In the genomic region with DNA sequence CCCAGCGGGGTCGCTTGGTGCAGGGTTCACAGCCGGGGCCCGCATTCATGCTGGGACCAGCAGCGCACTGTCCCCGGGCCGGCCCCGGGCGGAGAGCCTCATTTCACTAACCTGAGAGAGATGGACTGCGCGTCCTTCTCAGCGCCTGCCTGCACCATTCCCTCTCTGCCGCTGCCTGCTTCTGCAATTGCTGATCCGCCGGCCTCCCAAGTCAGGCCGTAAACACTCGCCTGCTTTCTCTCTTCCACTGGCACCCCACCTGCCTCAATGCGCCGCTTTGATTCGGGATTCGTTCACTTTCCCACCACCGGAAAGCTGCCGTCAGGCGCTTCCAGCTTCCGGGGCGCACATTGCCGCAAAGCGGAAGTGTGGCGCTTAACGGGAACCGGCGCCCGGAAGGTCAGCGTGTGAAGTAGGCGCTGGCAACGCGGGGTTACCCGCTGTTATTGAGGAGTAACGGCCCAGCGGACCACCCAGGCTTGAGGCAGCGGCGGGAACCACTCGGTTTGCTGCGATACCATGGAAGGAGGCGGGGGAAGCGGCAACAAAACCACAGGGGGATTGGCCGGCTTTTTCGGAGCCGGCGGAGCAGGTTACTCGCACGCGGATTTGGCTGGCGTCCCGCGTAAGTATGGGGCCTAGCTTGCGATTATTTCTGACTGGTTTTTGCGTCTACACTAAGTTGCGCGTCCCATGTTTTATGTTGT, we compare ENCODE assay signal across 1 cellular context.
TF ChIP-seq lines count a peak whose summit lies in the region.
"Not testable (repeated sequence)": the region's sequence is repeated elsewhere in the genome, so short reads cannot be mapped to it uniquely, and the experiment has no call there.

A gene with protein sequence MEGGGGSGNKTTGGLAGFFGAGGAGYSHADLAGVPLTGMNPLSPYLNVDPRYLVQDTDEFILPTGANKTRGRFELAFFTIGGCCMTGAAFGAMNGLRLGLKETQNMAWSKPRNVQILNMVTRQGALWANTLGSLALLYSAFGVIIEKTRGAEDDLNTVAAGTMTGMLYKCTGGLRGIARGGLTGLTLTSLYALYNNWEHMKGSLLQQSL (plus strand): TSS at position 384 of the 707 bp plus-strand sequence. CDS start 136 bp downstream, at position 520.

TF ChIP-seq in HepG2, 621 proteins besides CTCF, POLR2A, EP300 and RAD21 (continued from another document and continues in another):
- TF ChIP-seq ZNF709 (CRISPR knock-in tag; IDR thresholded peaks at IDR 0.05) (0 out of 2 replicates have a peak, but pooled peaks have one; percentile 39), ZKSCAN8 (CRISPR knock-in tag; IDR thresholded peaks at IDR 0.05; ENCODE audit: borderline replicate concordance) (0 out of 2 replicates have a peak, but pooled peaks have one; percentile 25), ZMAT3 (CRISPR knock-in tag; conservative IDR thresholded peaks at IDR 0.05) (0 out of 2 replicates have a peak, but pooled peaks have one; percentile 40), ZNF337 (CRISPR knock-in tag; IDR thresholded peaks at IDR 0.05; ENCODE audit: borderline replicate concordance, low read depth) (peak; percentile 31; the same call in 1 of the 2 replicates), CREM (IDR thresholded peaks at IDR 0.05) (peak; percentile 68), KDM5A (IDR thresholded peaks at IDR 0.05; ENCODE audit: borderline replicate concordance, low read length) (peak; percentile 79; the same call in 1 of the 2 replicates), REL (CRISPR knock-in tag; conservative IDR thresholded peaks at IDR 0.05) (peak; percentile 84), ZNF331 (CRISPR knock-in tag; IDR thresholded peaks at IDR 0.05) (peak; percentile 50; the same call in 1 of the 2 replicates), YEATS2 (CRISPR knock-in tag; IDR thresholded peaks at IDR 0.05; ENCODE audit: borderline replicate concordance) (peak; percentile 95), HES4 (CRISPR knock-in tag; IDR thresholded peaks at IDR 0.05; ENCODE audit: borderline replicate concordance) (peak; percentile 49; the same call in 1 of the 2 replicates), ZNF607 (CRISPR knock-in tag; IDR thresholded peaks at IDR 0.05; ENCODE audit: borderline replicate concordance) (peak; percentile 28; the same call in 1 of the 2 replicates), ZNF350 (CRISPR knock-in tag; IDR thresholded peaks at IDR 0.05; ENCODE audit: borderline replicate concordance, low read depth) (peak; percentile 92), ZNF577 (CRISPR knock-in tag; IDR thresholded peaks at IDR 0.05; ENCODE audit: borderline replicate concordance, low read depth) (0 out of 2 replicates have a peak, but pooled peaks have one; percentile 43), ZNF816 (CRISPR knock-in tag; IDR thresholded peaks at IDR 0.05; ENCODE audit: borderline replicate concordance) (0 out of 2 replicates have a peak, but pooled peaks have one; percentile 27), TBX3 (IDR thresholded peaks at IDR 0.05; ENCODE audit: borderline replicate concordance) (0 out of 2 replicates have a peak, but pooled peaks have one; percentile 47), JUND (CRISPR knock-in tag; IDR thresholded peaks at IDR 0.05) (0 out of 2 replicates have a peak, but pooled peaks have one; percentile 15), ZNF558 (CRISPR knock-in tag; IDR thresholded peaks at IDR 0.05; ENCODE audit: borderline replicate concordance) (peak; percentile 80; the same call in 1 of the 2 replicates), ETV5 (CRISPR knock-in tag; IDR thresholded peaks at IDR 0.05; ENCODE audit: borderline replicate concordance) (peak; percentile 90), SMAD1 (CRISPR knock-in tag; IDR thresholded peaks at IDR 0.05; ENCODE audit: borderline replicate concordance, low read depth) (0 out of 2 replicates have a peak, but pooled peaks have one; percentile 43), HOXA5 (CRISPR knock-in tag; IDR thresholded peaks at IDR 0.05) (peak; percentile 64), KLF11 (CRISPR knock-in tag; IDR thresholded peaks at IDR 0.05) (0 out of 2 replicates have a peak, but pooled peaks have one; percentile 34), TARDBP (CRISPR knock-in tag; IDR thresholded peaks at IDR 0.05) (peak; percentile 69)
- TF ChIP-seq, protein P1, sequence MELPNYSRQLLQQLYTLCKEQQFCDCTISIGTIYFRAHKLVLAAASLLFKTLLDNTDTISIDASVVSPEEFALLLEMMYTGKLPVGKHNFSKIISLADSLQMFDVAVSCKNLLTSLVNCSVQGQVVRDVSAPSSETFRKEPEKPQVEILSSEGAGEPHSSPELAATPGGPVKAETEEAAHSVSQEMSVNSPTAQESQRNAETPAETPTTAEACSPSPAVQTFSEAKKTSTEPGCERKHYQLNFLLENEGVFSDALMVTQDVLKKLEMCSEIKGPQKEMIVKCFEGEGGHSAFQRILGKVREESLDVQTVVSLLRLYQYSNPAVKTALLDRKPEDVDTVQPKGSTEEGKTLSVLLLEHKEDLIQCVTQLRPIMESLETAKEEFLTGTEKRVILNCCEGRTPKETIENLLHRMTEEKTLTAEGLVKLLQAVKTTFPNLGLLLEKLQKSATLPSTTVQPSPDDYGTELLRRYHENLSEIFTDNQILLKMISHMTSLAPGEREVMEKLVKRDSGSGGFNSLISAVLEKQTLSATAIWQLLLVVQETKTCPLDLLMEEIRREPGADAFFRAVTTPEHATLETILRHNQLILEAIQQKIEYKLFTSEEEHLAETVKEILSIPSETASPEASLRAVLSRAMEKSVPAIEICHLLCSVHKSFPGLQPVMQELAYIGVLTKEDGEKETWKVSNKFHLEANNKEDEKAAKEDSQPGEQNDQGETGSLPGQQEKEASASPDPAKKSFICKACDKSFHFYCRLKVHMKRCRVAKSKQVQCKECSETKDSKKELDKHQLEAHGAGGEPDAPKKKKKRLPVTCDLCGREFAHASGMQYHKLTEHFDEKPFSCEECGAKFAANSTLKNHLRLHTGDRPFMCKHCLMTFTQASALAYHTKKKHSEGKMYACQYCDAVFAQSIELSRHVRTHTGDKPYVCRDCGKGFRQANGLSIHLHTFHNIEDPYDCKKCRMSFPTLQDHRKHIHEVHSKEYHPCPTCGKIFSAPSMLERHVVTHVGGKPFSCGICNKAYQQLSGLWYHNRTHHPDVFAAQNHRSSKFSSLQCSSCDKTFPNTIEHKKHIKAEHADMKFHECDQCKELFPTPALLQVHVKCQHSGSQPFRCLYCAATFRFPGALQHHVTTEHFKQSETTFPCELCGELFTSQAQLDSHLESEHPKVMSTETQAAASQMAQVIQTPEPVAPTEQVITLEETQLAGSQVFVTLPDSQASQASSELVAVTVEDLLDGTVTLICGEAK (IDR thresholded peaks at IDR 0.05) = peak; percentile 71
- TF ChIP-seq, protein P1 (CRISPR knock-in tag; IDR thresholded peaks at IDR 0.05) = peak; percentile 29; the same call in 1 of the 2 replicates
- TF ChIP-seq, protein P2, sequence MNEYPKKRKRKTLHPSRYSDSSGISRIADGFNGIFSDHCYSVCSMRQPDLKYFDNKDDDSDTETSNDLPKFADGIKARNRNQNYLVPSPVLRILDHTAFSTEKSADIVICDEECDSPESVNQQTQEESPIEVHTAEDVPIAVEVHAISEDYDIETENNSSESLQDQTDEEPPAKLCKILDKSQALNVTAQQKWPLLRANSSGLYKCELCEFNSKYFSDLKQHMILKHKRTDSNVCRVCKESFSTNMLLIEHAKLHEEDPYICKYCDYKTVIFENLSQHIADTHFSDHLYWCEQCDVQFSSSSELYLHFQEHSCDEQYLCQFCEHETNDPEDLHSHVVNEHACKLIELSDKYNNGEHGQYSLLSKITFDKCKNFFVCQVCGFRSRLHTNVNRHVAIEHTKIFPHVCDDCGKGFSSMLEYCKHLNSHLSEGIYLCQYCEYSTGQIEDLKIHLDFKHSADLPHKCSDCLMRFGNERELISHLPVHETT (CRISPR knock-in tag; conservative IDR thresholded peaks at IDR 0.05) = peak; percentile 81; the same call in 1 of the 2 replicates
- TF ChIP-seq CREM (CRISPR knock-in tag; IDR thresholded peaks at IDR 0.05) = not testable (repeated sequence)
- TF ChIP-seq, protein P3, sequence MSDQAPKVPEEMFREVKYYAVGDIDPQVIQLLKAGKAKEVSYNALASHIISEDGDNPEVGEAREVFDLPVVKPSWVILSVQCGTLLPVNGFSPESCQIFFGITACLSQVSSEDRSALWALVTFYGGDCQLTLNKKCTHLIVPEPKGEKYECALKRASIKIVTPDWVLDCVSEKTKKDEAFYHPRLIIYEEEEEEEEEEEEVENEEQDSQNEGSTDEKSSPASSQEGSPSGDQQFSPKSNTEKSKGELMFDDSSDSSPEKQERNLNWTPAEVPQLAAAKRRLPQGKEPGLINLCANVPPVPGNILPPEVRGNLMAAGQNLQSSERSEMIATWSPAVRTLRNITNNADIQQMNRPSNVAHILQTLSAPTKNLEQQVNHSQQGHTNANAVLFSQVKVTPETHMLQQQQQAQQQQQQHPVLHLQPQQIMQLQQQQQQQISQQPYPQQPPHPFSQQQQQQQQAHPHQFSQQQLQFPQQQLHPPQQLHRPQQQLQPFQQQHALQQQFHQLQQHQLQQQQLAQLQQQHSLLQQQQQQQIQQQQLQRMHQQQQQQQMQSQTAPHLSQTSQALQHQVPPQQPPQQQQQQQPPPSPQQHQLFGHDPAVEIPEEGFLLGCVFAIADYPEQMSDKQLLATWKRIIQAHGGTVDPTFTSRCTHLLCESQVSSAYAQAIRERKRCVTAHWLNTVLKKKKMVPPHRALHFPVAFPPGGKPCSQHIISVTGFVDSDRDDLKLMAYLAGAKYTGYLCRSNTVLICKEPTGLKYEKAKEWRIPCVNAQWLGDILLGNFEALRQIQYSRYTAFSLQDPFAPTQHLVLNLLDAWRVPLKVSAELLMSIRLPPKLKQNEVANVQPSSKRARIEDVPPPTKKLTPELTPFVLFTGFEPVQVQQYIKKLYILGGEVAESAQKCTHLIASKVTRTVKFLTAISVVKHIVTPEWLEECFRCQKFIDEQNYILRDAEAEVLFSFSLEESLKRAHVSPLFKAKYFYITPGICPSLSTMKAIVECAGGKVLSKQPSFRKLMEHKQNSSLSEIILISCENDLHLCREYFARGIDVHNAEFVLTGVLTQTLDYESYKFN (CRISPR knock-in tag; conservative IDR thresholded peaks at IDR 0.05) = peak; percentile 38; the same call in 1 of the 2 replicates
- TF ChIP-seq, protein P4, sequence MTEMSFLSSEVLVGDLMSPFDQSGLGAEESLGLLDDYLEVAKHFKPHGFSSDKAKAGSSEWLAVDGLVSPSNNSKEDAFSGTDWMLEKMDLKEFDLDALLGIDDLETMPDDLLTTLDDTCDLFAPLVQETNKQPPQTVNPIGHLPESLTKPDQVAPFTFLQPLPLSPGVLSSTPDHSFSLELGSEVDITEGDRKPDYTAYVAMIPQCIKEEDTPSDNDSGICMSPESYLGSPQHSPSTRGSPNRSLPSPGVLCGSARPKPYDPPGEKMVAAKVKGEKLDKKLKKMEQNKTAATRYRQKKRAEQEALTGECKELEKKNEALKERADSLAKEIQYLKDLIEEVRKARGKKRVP (CRISPR knock-in tag; IDR thresholded peaks at IDR 0.05) = peak in 1 of 2 experiments; percentile 62; a peak in 1 of 4 replicates
- TF ChIP-seq, protein P5, sequence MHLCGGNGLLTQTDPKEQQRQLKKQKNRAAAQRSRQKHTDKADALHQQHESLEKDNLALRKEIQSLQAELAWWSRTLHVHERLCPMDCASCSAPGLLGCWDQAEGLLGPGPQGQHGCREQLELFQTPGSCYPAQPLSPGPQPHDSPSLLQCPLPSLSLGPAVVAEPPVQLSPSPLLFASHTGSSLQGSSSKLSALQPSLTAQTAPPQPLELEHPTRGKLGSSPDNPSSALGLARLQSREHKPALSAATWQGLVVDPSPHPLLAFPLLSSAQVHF (CRISPR knock-in tag; IDR thresholded peaks at IDR 0.05) = 0 out of 2 replicates have a peak, but pooled peaks have one; percentile 58
- TF ChIP-seq, protein P6, sequence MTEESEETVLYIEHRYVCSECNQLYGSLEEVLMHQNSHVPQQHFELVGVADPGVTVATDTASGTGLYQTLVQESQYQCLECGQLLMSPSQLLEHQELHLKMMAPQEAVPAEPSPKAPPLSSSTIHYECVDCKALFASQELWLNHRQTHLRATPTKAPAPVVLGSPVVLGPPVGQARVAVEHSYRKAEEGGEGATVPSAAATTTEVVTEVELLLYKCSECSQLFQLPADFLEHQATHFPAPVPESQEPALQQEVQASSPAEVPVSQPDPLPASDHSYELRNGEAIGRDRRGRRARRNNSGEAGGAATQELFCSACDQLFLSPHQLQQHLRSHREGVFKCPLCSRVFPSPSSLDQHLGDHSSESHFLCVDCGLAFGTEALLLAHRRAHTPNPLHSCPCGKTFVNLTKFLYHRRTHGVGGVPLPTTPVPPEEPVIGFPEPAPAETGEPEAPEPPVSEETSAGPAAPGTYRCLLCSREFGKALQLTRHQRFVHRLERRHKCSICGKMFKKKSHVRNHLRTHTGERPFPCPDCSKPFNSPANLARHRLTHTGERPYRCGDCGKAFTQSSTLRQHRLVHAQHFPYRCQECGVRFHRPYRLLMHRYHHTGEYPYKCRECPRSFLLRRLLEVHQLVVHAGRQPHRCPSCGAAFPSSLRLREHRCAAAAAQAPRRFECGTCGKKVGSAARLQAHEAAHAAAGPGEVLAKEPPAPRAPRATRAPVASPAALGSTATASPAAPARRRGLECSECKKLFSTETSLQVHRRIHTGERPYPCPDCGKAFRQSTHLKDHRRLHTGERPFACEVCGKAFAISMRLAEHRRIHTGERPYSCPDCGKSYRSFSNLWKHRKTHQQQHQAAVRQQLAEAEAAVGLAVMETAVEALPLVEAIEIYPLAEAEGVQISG (CRISPR knock-in tag; IDR thresholded peaks at IDR 0.05) = peak; percentile 92
